ENCODE assay signal across 12 cellular contexts in the genomic region with DNA sequence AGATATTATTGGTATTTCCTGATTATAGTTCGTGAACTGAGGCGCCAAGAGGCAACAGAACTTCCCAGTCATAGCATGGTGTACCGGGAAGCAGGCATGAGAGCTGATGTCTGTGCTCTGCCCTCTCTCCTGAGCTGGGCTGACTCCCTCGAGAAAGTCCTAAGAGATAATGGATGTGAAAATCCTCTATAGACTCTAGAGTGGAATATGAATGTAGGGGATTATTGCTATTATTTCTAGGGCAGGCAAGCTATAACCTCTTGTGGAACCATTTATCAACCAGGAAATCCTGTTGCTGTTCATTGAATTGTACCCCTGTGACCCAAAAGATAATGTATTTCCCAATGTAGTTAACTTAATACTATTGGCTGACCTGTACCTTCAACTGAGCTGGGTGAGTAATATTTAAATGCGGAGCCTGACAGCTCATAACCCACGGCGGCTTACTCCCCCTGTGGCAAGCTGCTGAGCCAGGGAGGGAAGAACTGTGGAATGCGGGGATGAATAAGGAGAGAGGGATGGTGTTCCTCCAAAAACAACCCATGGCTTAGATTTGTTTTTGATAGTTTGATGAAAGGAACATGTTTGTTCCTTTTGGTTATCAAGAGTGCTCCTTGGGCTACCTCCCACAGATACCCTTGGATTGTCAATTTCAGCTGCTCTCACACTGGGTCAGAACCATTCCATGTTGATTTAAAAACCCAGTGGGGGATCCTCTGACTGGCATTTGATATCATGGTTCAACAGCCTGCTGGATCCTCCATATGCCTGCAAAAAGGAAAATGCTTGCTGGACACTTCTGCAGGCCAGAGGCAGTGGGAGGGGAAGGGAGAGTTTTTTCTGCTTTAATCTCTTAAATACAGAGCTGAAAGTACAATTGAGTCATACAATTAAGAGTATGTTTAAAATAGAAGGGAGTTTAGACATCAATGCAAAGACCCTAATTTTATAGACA.
A peak's percentile ranks its signal among the peaks of the same experiment; 100 is the strongest.
DNase-seq lines count a peak whose midpoint lies in the region; TF ChIP-seq lines count a peak whose summit lies in the region.
"Had no signal": no experiment of that assay in that cellular context is flagged by ENCODE, and none has a peak within 500 bp of the region (broad histone marks: within the 10 kb centered on the region; RNA-seq: fewer than 3 reads in every experiment).

No MANE protein-coding gene starts in this region.

- intact Hi-C loops in dorsolateral prefrontal cortex (cut with DNase I): no loop called here

- H3K9me2 ChIP-seq in Karpas-422 (replicated peaks; ENCODE audit: insufficient read depth, low read length): no peaks in the 10 kb centered on the region

- H3K4me2 ChIP-seq in smooth muscle cell (peak overlapping the region; percentile 26), Karpas-422 (ENCODE audit: low read depth, low read length, poor library complexity, severe bottlenecking) (no peak overlapping the region)

- H3K9me3 Mint-ChIP-seq in HFFc6: no peaks in the 10 kb centered on the region
- H3K9me3 Mint-ChIP-seq: activated T-helper 1 cell treated with anti-CD3 and anti-CD28 coated beads, Interleukin-12 subunit alpha, Interleukin-12 subunit beta, Interleukin-2, Interleukin-4 antibody, amounts not matched to agents 30 ng/mL and 10 ng/mL and 1 ng/mL, durations not matched to agents 14 hours and 24 hours and 36 hours had no signal

- H3K36me3 Mint-ChIP-seq in HFFc6 (ENCODE audit: low read depth): no peaks in the 10 kb centered on the region

- H3K27me3 Mint-ChIP-seq in HFFc6 (ENCODE audit: insufficient read depth): no peaks in the 10 kb centered on the region

- H3K4me3 ChIP-seq in smooth muscle cell (no peak overlapping the region), dorsolateral prefrontal cortex (no peak overlapping the region), Karpas-422 (ENCODE audit: low read length) (no peak overlapping the region)
- H3K4me3 ChIP-seq: prostate gland had no signal

- peak overlapping the region; percentile 90 for H3K27ac Mint-ChIP-seq in HFFc6
- H3K27ac Mint-ChIP-seq: activated T-helper 1 cell treated with anti-CD3 and anti-CD28 coated beads, Interleukin-12 subunit alpha, Interleukin-12 subunit beta, Interleukin-2, Interleukin-4 antibody, amounts not matched to agents 30 ng/mL and 10 ng/mL and 1 ng/mL, durations not matched to agents 14 hours and 24 hours and 36 hours had no signal

- H3K9me3 ChIP-seq in smooth muscle cell (replicated peaks; ENCODE audit: low read depth) (no peaks in the 10 kb centered on the region), Karpas-422 (ENCODE audit: low read length) (no peaks in the 10 kb centered on the region)
- H3K9me3 ChIP-seq: prostate gland had no signal

- TF ChIP-seq CTCF in HFFc6 (IDR thresholded peaks at IDR 0.05) (peak; percentile 24; the same call in 1 of the 2 replicates), smooth muscle cell (IDR thresholded peaks at IDR 0.05; ENCODE audit: borderline replicate concordance, insufficient read depth, poor library complexity, severe bottlenecking) (no peak), dorsolateral prefrontal cortex (IDR thresholded peaks at IDR 0.05 in 54 of 56, conservative IDR thresholded peaks at IDR 0.05 in 2 of 56; ENCODE audit: low read depth in 1 of 56, partially characterized antibody in 56 of 56) (no peak)

- H3K27ac ChIP-seq in smooth muscle cell (ENCODE audit: low read depth): no peak overlapping the region
- no peak overlapping the region for H3K27ac ChIP-seq in dorsolateral prefrontal cortex
- no peak overlapping the region for H3K27ac ChIP-seq in Karpas-422 (ENCODE audit: low read length)
- H3K27ac ChIP-seq: HL-60, prostate gland, WERI-Rb-1 had no signal

- H3K9ac ChIP-seq in smooth muscle cell (ENCODE audit: low read depth) (no peak overlapping the region), Karpas-422 (ENCODE audit: low read length) (no peak overlapping the region)

- H3K4me1 ChIP-seq in smooth muscle cell (ENCODE audit: low read depth) (no peaks in the 10 kb centered on the region), Karpas-422 (ENCODE audit: low read length) (no peaks in the 10 kb centered on the region)
- H3K4me1 ChIP-seq: prostate gland had no signal

- DNase-seq in HFFc6 (peak; percentile 83), amniotic epithelial cell (ENCODE audit: low read depth) (peak; percentile 91), glomerular visceral epithelial cell (ENCODE audit: extremely low spot score) (peak; percentile 59), smooth muscle cell (lab: John Stamatoyannopoulos, UW; ENCODE audit: unreplicated experiment) (no peak), NCI-H1436 (lab: John Stamatoyannopoulos, UW) (no peak), dorsolateral prefrontal cortex (no peak), Karpas-422 (no peak)
- DNase-seq: NCI-H1694 treated with DMSO at 0.1 percent for 48 hours, WERI-Rb-1 had no signal

- no peaks in the 10 kb centered on the region for H3K79me2 ChIP-seq in smooth muscle cell (ENCODE audit: low read depth)
- H3K79me2 ChIP-seq in Karpas-422 (ENCODE audit: low read length): no peaks in the 10 kb centered on the region

- H3K4me3 Mint-ChIP-seq in HFFc6: peak overlapping the region; percentile 62
- H3K4me3 Mint-ChIP-seq: activated T-helper 1 cell treated with anti-CD3 and anti-CD28 coated beads, Interleukin-12 subunit alpha, Interleukin-12 subunit beta, Interleukin-2, Interleukin-4 antibody, amounts not matched to agents 30 ng/mL and 10 ng/mL and 1 ng/mL, durations not matched to agents 14 hours and 24 hours and 36 hours had no signal

- H3K36me3 ChIP-seq in smooth muscle cell (ENCODE audit: low read depth) (no peaks in the 10 kb centered on the region), Karpas-422 (ENCODE audit: insufficient read depth, low read length) (no peaks in the 10 kb centered on the region)
- H3K36me3 ChIP-seq: prostate gland, WERI-Rb-1 had no signal

- H3K27me3 ChIP-seq in smooth muscle cell (ENCODE audit: low read depth): no peaks in the 10 kb centered on the region
- no peaks in the 10 kb centered on the region for H3K27me3 ChIP-seq in dorsolateral prefrontal cortex
- H3K27me3 ChIP-seq in Karpas-422 (ENCODE audit: low read length): no peaks in the 10 kb centered on the region

- H3F3A ChIP-seq in smooth muscle cell (ENCODE audit: low read depth): no peaks in the 10 kb centered on the region

- H2AFZ ChIP-seq in smooth muscle cell (ENCODE audit: low read depth): no peak overlapping the region
- no peak overlapping the region for H2AFZ ChIP-seq in Karpas-422 (ENCODE audit: low read length)

- 47% methylated on average over 8 of the region's 8 CpGs for WGBS in smooth muscle cell (ENCODE audit: low lambda C conversion rate)

- peaks cover 69% of the 10 kb centered on the region for H3K4me1 Mint-ChIP-seq in HFFc6 (ENCODE audit: low read depth)

- H4K20me1 ChIP-seq in smooth muscle cell (ENCODE audit: low read depth) (no peaks in the 10 kb centered on the region), Karpas-422 (ENCODE audit: insufficient read depth, low read depth, low read length) (no peaks in the 10 kb centered on the region)

Comparison
In these comparisons a context has a peak if more than half of its experiments do, and no peak if none do; other contexts are left out.
1. DNase-seq: peak in HFFc6 (single experiment), amniotic epithelial cell (single experiment) and glomerular visceral epithelial cell (single experiment); none in smooth muscle cell (single experiment), NCI-H1436 (single experiment), dorsolateral prefrontal cortex (0 of 10) and Karpas-422 (single experiment).